ENCODE assay signal across 8 cellular contexts in the genomic region with DNA sequence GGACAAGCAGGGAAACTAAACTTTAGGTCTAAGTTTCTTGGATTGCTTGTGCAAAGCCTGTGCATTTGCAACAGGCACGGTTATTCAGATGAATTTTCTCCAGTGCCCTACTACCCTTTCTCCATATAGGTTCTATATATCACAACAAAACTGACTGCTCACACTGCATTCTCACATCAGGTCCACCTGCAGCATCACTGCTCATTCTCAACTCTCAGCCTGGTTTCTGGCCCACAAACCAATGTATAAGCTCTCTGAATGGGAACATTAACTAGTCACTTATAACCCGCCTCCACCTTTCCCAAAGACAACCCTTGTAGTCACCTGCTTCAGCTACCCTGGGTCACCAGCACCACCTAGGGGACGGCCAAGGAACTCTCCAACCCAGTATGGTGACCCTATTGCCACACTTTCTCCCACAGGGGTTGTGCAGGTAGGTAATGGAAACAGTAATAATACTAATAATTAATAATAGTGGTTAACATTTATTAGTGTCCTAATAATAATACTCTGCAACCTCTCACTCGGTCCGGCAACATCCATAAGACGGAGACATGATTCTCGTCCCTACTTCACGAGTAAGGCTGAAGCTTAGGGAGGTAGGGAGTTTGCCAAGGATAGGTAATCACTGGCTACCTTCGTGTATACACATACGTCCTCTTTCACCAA.
DNase-seq lines count a peak whose midpoint lies in the region; ATAC-seq lines count a peak whose summit lies in the region.

No MANE protein-coding gene starts in this region.

- H3K27me3 ChIP-seq in NT2/D1 (ENCODE audit: insufficient read depth, insufficient read length) = no peaks in the 10 kb centered on the region

- no peaks in the 10 kb centered on the region for H3K27me3 Mint-ChIP-seq in activated T-helper 2 cell treated with anti-CD3 and anti-CD28 coated beads, Interferon-gamma antibody, Interleukin-2, Interleukin-4, amounts not matched to agents 10 μg/mL and 5 μg/mL and 100 μg/mL, durations not matched to agents 14 hours and 24 hours and 36 hours (ENCODE audit: low read depth)

- H3K4me3 ChIP-seq in NT2/D1 (ENCODE audit: insufficient read length, low read depth) = no peak overlapping the region

- peaks cover 18% of the 10 kb centered on the region for H3K4me1 Mint-ChIP-seq in activated T-helper 2 cell treated with anti-CD3 and anti-CD28 coated beads, Interferon-gamma antibody, Interleukin-2, Interleukin-4, amounts not matched to agents 10 μg/mL and 5 μg/mL and 100 μg/mL, durations not matched to agents 14 hours and 24 hours and 36 hours (ENCODE audit: low read depth)

- H3K4me1 ChIP-seq in NT2/D1 (ENCODE audit: insufficient read depth, insufficient read length) = no peaks in the 10 kb centered on the region

- intact Hi-C loops in activated T-helper 2 cell treated with anti-CD3 and anti-CD28 coated beads, Interferon-gamma antibody, Interleukin-2, Interleukin-4, amounts not matched to agents 10 μg/mL and 5 μg/mL and 100 μg/mL, durations not matched to agents 14 hours and 24 hours and 36 hours (cut with micrococcal nuclease) = loop anchor here (5.0 kb wide), 1 partner anchor 119 kb away; no protein-coding TSS in a partner anchor

- DNase-seq in SIG-M5 treated with dmso at 0.1 percent for 504 hours (lab: John Stamatoyannopoulos, UW; ENCODE audit: unreplicated experiment) (peak; percentile 47), SIG-M5 (lab: John Stamatoyannopoulos, UW) (no peak), NT2/D1 (ENCODE audit: low read depth, low spot score) (peak; percentile 47), hepatic stellate cell (ENCODE audit: low spot score) (peak; percentile 23), DMS114 treated with DMSO at 0.1 percent for 48 hours (lab: John Stamatoyannopoulos, UW; ENCODE audit: unreplicated experiment) (no peak)
- DNase-seq in activated T-helper 2 cell treated with anti-CD3 and anti-CD28 coated beads, Interferon-gamma antibody, Interleukin-2, Interleukin-4, amounts not matched to agents 10 μg/mL and 5 μg/mL and 100 μg/mL, durations not matched to agents 14 hours and 24 hours and 36 hours (ENCODE audit: low spot score) = peak; percentile 51
- DNase-seq in stimulated activated CD4-positive, alpha-beta T cell treated with anti-CD3 and anti-CD28 coated beads, Interleukin-2, amount 100 ng/mL, for 48 hours = peak; percentile 64 to 67

- H3K36me3 Mint-ChIP-seq in activated T-helper 2 cell treated with anti-CD3 and anti-CD28 coated beads, Interferon-gamma antibody, Interleukin-2, Interleukin-4, amounts not matched to agents 10 μg/mL and 5 μg/mL and 100 μg/mL, durations not matched to agents 14 hours and 24 hours and 36 hours (ENCODE audit: low read depth) = peaks cover 19% of the 10 kb centered on the region

- no peak overlapping the region for H3K9ac ChIP-seq in NT2/D1 (ENCODE audit: insufficient read length, low read depth)

- H3K9me3 Mint-ChIP-seq in activated T-helper 2 cell treated with anti-CD3 and anti-CD28 coated beads, Interferon-gamma antibody, Interleukin-2, Interleukin-4, amounts not matched to agents 10 μg/mL and 5 μg/mL and 100 μg/mL, durations not matched to agents 14 hours and 24 hours and 36 hours = no peaks in the 10 kb centered on the region

- peak; percentile 81 for ATAC-seq in HG02981 (IDR thresholded peaks at IDR 0.05; ENCODE audit: unreplicated experiment)

- no peaks in the 10 kb centered on the region for H3K9me3 ChIP-seq in NT2/D1 (ENCODE audit: insufficient read depth, low read length)

- H3K36me3 ChIP-seq in NT2/D1 (ENCODE audit: insufficient read depth, insufficient read length, low read length) = peaks cover 10% of the 10 kb centered on the region

- H3K27ac Mint-ChIP-seq in activated T-helper 2 cell treated with anti-CD3 and anti-CD28 coated beads, Interferon-gamma antibody, Interleukin-2, Interleukin-4, amounts not matched to agents 10 μg/mL and 5 μg/mL and 100 μg/mL, durations not matched to agents 14 hours and 24 hours and 36 hours = no peak overlapping the region

- H3K4me3 Mint-ChIP-seq in activated T-helper 2 cell treated with anti-CD3 and anti-CD28 coated beads, Interferon-gamma antibody, Interleukin-2, Interleukin-4, amounts not matched to agents 10 μg/mL and 5 μg/mL and 100 μg/mL, durations not matched to agents 14 hours and 24 hours and 36 hours (ENCODE audit: low read depth) = no peak overlapping the region

Comparison
In these comparisons a context has a peak if more than half of its experiments do, and no peak if none do; other contexts are left out.
1. DNase-seq: peak in SIG-M5 treated with dmso at 0.1 percent for 504 hours (single experiment), NT2/D1 (single experiment), activated T-helper 2 cell treated with anti-CD3 and anti-CD28 coated beads, Interferon-gamma antibody, Interleukin-2, Interleukin-4, amounts not matched to agents 10 μg/mL and 5 μg/mL and 100 μg/mL, durations not matched to agents 14 hours and 24 hours and 36 hours (single experiment), hepatic stellate cell (single experiment) and stimulated activated CD4-positive, alpha-beta T cell treated with anti-CD3 and anti-CD28 coated beads, Interleukin-2, amount 100 ng/mL, for 48 hours (2 of 2); none in SIG-M5 (single experiment) and DMS114 treated with DMSO at 0.1 percent for 48 hours (single experiment).